In the genomic region with DNA sequence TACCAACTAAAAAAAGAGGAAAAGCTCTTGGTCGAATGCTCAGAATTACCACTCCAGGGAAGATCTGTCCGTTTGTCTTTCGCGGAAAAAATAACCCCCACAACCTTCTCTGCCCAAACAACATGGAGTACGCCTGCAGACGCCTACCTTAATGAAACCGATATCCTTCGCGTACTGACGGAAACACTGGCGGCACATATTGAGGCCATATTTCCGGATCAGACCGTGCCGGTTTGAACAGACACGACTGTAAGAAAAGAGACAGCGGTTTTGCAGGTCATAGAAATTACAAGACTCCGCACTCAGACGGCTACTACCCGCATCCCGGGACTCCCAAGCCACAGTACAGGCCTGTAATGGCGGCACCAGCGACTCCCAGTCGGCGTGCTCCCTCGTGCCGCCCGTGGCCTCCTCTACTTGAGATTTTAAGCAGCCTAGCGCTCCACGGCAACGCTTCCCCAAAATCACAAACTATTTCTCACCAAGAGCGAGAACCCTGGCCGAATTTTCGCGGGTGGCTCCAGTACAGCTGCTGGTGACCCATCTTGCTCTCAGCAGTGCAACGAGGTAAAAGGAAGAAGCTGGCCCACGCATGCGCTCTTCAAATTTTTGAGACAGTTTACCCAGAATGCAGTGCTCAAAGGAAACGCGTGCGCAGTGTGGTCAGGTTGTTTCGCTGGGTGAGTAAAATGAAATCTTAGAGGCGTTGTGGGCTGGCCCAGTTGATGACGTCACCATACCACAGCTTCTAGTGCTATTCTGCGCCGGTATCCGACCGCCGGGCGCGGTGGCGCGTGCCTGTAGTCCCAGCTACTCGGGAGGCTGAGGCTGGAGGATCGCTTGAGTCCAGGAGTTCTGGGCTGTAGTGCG, we compare ENCODE assay signal across 8 cellular contexts. TPM values are rescaled to one million over a fixed set of nuclear protein-coding genes. Genes with fewer than 3 reads are reported as not detected.
A peak's percentile ranks its signal among the peaks of the same experiment; 100 is the strongest.
DNase-seq lines count a peak whose midpoint lies in the region; ATAC-seq, FAIRE-seq and TF ChIP-seq lines count a peak whose summit lies in the region.

A gene (minus strand): TSS at position 578 of the 870 bp plus-strand sequence. CDS start 34 bp downstream, at position 544.

- peak within 1 kb of the TSS; percentile 99 for H3K27ac Mint-ChIP-seq in memory B cell

- H3K36me3 Mint-ChIP-seq in memory B cell, result peaks cover 11% of the 10 kb centered on the region

- peaks cover 23 to 52% of the 10 kb centered on the region in 2 experiments for H3K79me2 ChIP-seq in H1 (ENCODE audit: control insufficient read depth in 1 of 2, insufficient read depth in 2 of 2, low read length in 2 of 2)

- no peak for TF ChIP-seq RAD21 in H1 (IDR thresholded peaks at IDR 0.05 in 1 of 2, conservative IDR thresholded peaks at IDR 0.05 in 1 of 2; ENCODE audit: low read depth in 2 of 2, low read length in 2 of 2)

- TF ChIP-seq CTCF in H1 (IDR thresholded peaks at IDR 0.05; ENCODE audit: control extremely low read depth in 1 of 3, insufficient read depth in 1 of 3, low read depth in 1 of 3, low read length in 3 of 3), result no peak

- H3K4me1 ChIP-seq in H1 (replicated peaks in 1 of 4; ENCODE audit: control insufficient read depth in 3 of 4, insufficient read depth in 4 of 4, low read length in 3 of 4), result peaks cover 0 to 9% (median 5%) of the 10 kb centered on the region in 4 experiments; a peak in 6 of 7 replicates

- WGBS in H1 (ENCODE audit: extremely low coverage in 1 of 2, insufficient coverage in 1 of 2, insufficient read length in 1 of 2, insufficient replicate concordance in 2 of 2, low coverage in 1 of 2, low lambda C conversion rate in 2 of 2, missing lambda C conversion rate in 1 of 2), 2 experiments, result 3% methylated on average over 54 of the region's 55 CpGs; no CpG with 5 or more reads in 1 of the 2 experiments

- H3K79me1 ChIP-seq in H1 (ENCODE audit: low read depth, low read length), result no peaks in the 10 kb centered on the region

- no peaks in the 10 kb centered on the region for H3K27me3 Mint-ChIP-seq in memory B cell

- H2BK20ac ChIP-seq in H1 (ENCODE audit: low read length), result no peak within 1 kb of the TSS

- H3K18ac ChIP-seq in H1 (ENCODE audit: extremely low read depth, low read length), result peak within 1 kb of the TSS; percentile 95

- H3K14ac ChIP-seq in H1 (ENCODE audit: insufficient read length), result no peak within 1 kb of the TSS

- CTCF ChIA-PET in H1 (lab: Charles Lee; ENCODE audit: partially characterized antibody), result interaction anchor here (0.6 to 2.8 kb wide), 12 partner anchors 10 to 619 kb away, joined by 3 to 18 read pairs (median 4); a partner anchor contains a TSS

- peak within 1 kb of the TSS; percentile 93 for H4K5ac ChIP-seq in H1 (ENCODE audit: insufficient read length, low read depth, low read length)

- no peak for TF ChIP-seq EP300 in H1 (IDR thresholded peaks at IDR 0.05; ENCODE audit: borderline replicate concordance in 1 of 2, low read depth in 2 of 2, low read length in 2 of 2)

- H3K4ac ChIP-seq in H1 (replicated peaks; ENCODE audit: insufficient read length, low read depth, low read length), result no peak within 1 kb of the TSS

- peak within 1 kb of the TSS; percentile 98 to 100 (median 98) for H3K4me3 ChIP-seq in H1 (ENCODE audit: extremely low read depth in 1 of 4, insufficient read depth in 2 of 4, low read depth in 3 of 4, low read length in 4 of 4)

- TF ChIP-seq POLR2A in H1 (IDR thresholded peaks at IDR 0.05; ENCODE audit: control extremely low read depth in 1 of 2, low read depth in 2 of 2, low read length in 2 of 2), result peak; percentile 93 to 97

- peak within 1 kb of the TSS; percentile 82 for H3K56ac ChIP-seq in H1 (replicated peaks; ENCODE audit: insufficient read length, low read depth, low read length)

- peak within 1 kb of the TSS; percentile 96 for H3K27ac ChIP-seq in H1 (ENCODE audit: low read depth, low read length)

- peaks cover 11 to 23% of the 10 kb centered on the region in 2 experiments for H4K20me1 ChIP-seq in H1 (replicated peaks in 1 of 2; ENCODE audit: control insufficient read depth in 1 of 2, insufficient read depth in 2 of 2, low read length in 2 of 2)

- H3K4me1 Mint-ChIP-seq in memory B cell, result peaks cover 28% of the 10 kb centered on the region

- H4K8ac ChIP-seq in H1 (ENCODE audit: extremely low read depth, insufficient read depth, low read length), result peak within 1 kb of the TSS; percentile 94

- peaks cover 2% of the 10 kb centered on the region for H3K23me2 ChIP-seq in H1 (ENCODE audit: low read depth, low read length)

- H3K36me3 ChIP-seq in H1 (ENCODE audit: control insufficient read depth in 2 of 4, insufficient read depth in 4 of 4, low read length in 3 of 4), result peaks cover 0 to 37% (median 18%) of the 10 kb centered on the region in 4 experiments; a peak in 6 of 8 replicates

- H4K91ac ChIP-seq in H1 (replicated peaks; ENCODE audit: insufficient read length, low read length), result peak within 1 kb of the TSS; percentile 68

- H3K4me2 ChIP-seq in H1 (ENCODE audit: insufficient read depth in 1 of 2, low read depth in 2 of 2, low read length in 2 of 2), result peak within 1 kb of the TSS; percentile 68 to 78

- FAIRE-seq in HTR-8/SVneo (lab: Jason Lieb, UNC) (peak; percentile 42), H1 (lab: Jason Lieb, UNC) (peak; percentile 57)

- no peaks in the 10 kb centered on the region for H3K9me3 ChIP-seq in H1 (ENCODE audit: insufficient read depth in 2 of 2, low read depth in 1 of 2, low read length in 1 of 2)

- ATAC-seq in GM21367 (IDR thresholded peaks at IDR 0.05; ENCODE audit: unreplicated experiment) (peak; percentile 89), memory B cell (ENCODE audit: low read depth) (peak; percentile 87)

- H2AFZ ChIP-seq in H1 (ENCODE audit: low read length), result no peak within 1 kb of the TSS

- H2BK12ac ChIP-seq in H1 (ENCODE audit: low read depth, low read length), result no peak within 1 kb of the TSS; the same call in 1 of the 2 replicates

- H2BK5ac ChIP-seq in H1 (ENCODE audit: low read depth, low read length), result peak within 1 kb of the TSS; percentile 95

- H2BK15ac ChIP-seq in H1 (ENCODE audit: low read length), result no peak within 1 kb of the TSS

- H2BK120ac ChIP-seq in H1 (replicated peaks; ENCODE audit: low read depth, low read length), result no peak within 1 kb of the TSS

- H3K23ac ChIP-seq in H1 (ENCODE audit: insufficient read length), result no peak within 1 kb of the TSS

- peak within 1 kb of the TSS; percentile 96 to 99 (median 98) for H3K9ac ChIP-seq in H1 (replicated peaks in 1 of 4; ENCODE audit: extremely low read depth in 1 of 4, low read depth in 3 of 4, low read length in 3 of 4)

- POLR2A ChIA-PET in H1 (lab: Charles Lee; ENCODE audit: partially characterized antibody), result interaction anchor here (0.6 to 11.0 kb wide), 31 partner anchors 9 to 1015 kb away, joined by 3 to 169 read pairs (median 4); a partner anchor contains a TSS

- H2AK5ac ChIP-seq in H1 (ENCODE audit: low read depth, low read length), result no peak within 1 kb of the TSS

- peak within 1 kb of the TSS; percentile 98 for H3K4me3 Mint-ChIP-seq in memory B cell

- no peaks in the 10 kb centered on the region for H3K27me3 ChIP-seq in H1 (replicated peaks in 1 of 4; ENCODE audit: control insufficient read depth in 3 of 4, extremely low read depth in 1 of 4, insufficient read depth in 3 of 4, low read length in 3 of 4)

- H3K9me3 Mint-ChIP-seq in memory B cell, result no peaks in the 10 kb centered on the region

- DNase-seq in COLO668 (lab: John Stamatoyannopoulos, UW; ENCODE audit: unreplicated experiment), result peak; percentile 98
- peak; percentile 86 for DNase-seq in HTR-8/SVneo (ENCODE audit: insufficient read length, low spot score)
- peak; percentile 96 for DNase-seq in NOMO-1 treated with dmso at 0.1 percent for 144 hours (lab: John Stamatoyannopoulos, UW; ENCODE audit: unreplicated experiment)
- DNase-seq in activated CD8-positive, alpha-beta memory T cell treated with anti-CD3 and anti-CD28 coated beads for 48 hours (ENCODE audit: low read depth in 2 of 3, low spot score in 2 of 3), result peak; percentile 98 to 100 (median 100)
- DNase-seq in H1 (ENCODE audit: low read depth in 1 of 2, low spot score in 2 of 2), result peak; percentile 98 to 100
- DNase-seq in memory B cell (ENCODE audit: low spot score in 2 of 2), result peak; percentile 90 to 98
- peak; percentile 91 for DNase-seq in stimulated activated CD8-positive, alpha-beta memory T cell treated with anti-CD3 and anti-CD28 coated beads, Interleukin-12 subunit alpha, Interleukin-12 subunit beta, amount 100 ng/mL, for 24 hours (ENCODE audit: extremely low read depth)

TF ChIP-seq in H1, 55 proteins besides CTCF, POLR2A, EP300 and RAD21 (continues in another document):
- no peak for TF ChIP-seq CBX8 (IDR thresholded peaks at IDR 0.05; ENCODE audit: borderline replicate concordance, low read depth, low read length)
- TF ChIP-seq SAP30 (IDR thresholded peaks at IDR 0.05; ENCODE audit: insufficient read depth, insufficient replicate concordance, low read length), result no peak
- peak; percentile 96 for TF ChIP-seq TBP (IDR thresholded peaks at IDR 0.05; ENCODE audit: low read depth, low read length)
- peak; percentile 72; the same call in 1 of the 2 replicates for TF ChIP-seq GTF2F1 (IDR thresholded peaks at IDR 0.05; ENCODE audit: borderline replicate concordance, low read depth, low read length)
- no peak for TF ChIP-seq HDAC6 (IDR thresholded peaks at IDR 0.05; ENCODE audit: low read depth, low read length)
- no peak; the same call in 1 of the 2 replicates for TF ChIP-seq CHD1 (IDR thresholded peaks at IDR 0.05; ENCODE audit: low read depth, low read length)
- no peak for TF ChIP-seq BACH1 (IDR thresholded peaks at IDR 0.05; ENCODE audit: low read length)
- peak; percentile 92 for TF ChIP-seq PHF8 (conservative IDR thresholded peaks at IDR 0.05; ENCODE audit: low read depth, low read length)
- TF ChIP-seq TEAD4 (IDR thresholded peaks at IDR 0.05; ENCODE audit: low read depth, low read length), result peak; percentile 27; the same call in 1 of the 2 replicates
- peak; percentile 98 for TF ChIP-seq JUN (IDR thresholded peaks at IDR 0.05; ENCODE audit: low read depth, low read length)
- TF ChIP-seq SUZ12 (IDR thresholded peaks at IDR 0.05; ENCODE audit: low read length), result no peak
- TF ChIP-seq YY1 (IDR thresholded peaks at IDR 0.05; ENCODE audit: low read depth, low read length), result peak; percentile 95

RNA-seq across cellular contexts. Expression of the gene that starts here (rescaled TPM):
- 2,193 and 2,231 TPM in 2 replicates for total RNA-seq in H1 (2021; fragmentation: NEBNext Ultra II Directional; extraction: Animal tissue kit (Norgen Biotek cat#: 25700))
- 23,165 and 25,452 TPM in 2 replicates for polyA plus RNA-seq in H1 (2011; rRNA removed)
- polyA plus RNA-seq in H1 (2011; cell fraction: cytosol; rRNA removed), result 9,180 TPM
- 3,431 TPM for polyA plus RNA-seq in H1 (2011; cell fraction: nucleus; rRNA removed)
- polyA plus RNA-seq in H1 (2012, experiment 1 of 2), result 5,698 to 10,591 TPM (median 8,160 TPM) in 4 replicates
- polyA plus RNA-seq in H1 (2012, experiment 2 of 2), result 10,886 TPM
- polyA plus RNA-seq in H1 (2013, experiment 1 of 2), result 22,481 TPM
- polyA plus RNA-seq in H1 (2013, experiment 2 of 2), result 21,829 TPM
- 587 and 772 TPM in 2 replicates for polyA minus RNA-seq in H1 (2011; rRNA and poly(A)+ RNA removed)
- 613 TPM for polyA minus RNA-seq in H1 (2011; cell fraction: cytosol; rRNA and poly(A)+ RNA removed)
- 1,083 TPM for polyA minus RNA-seq in H1 (2011; cell fraction: nucleus; rRNA and poly(A)+ RNA removed)

Comparison
In these comparisons a context has a peak if more than half of its experiments do, and no peak if none do; other contexts are left out.
1. Peak in every context shown above with its lines: DNase-seq, ATAC-seq, H3K4me3 ChIP-seq and H3K27ac ChIP-seq.